ENCODE assay signal across 28 cellular contexts in genomic region chr16:15422222-15422621, GRCh38. TPM values are rescaled to one million over a fixed set of nuclear protein-coding genes. Genes with fewer than 3 reads are reported as not detected.
"Had no signal": no experiment of that assay in that cellular context is flagged by ENCODE, and none has a peak within 500 bp of the region (broad histone marks: within the 10 kb centered on the region; RNA-seq: fewer than 3 reads in every experiment).

No MANE protein-coding gene starts in this region.

- H3K4me1 ChIP-seq: parathyroid adenoma, thyroid gland, tibial nerve, upper lobe of left lung, vagina had no signal

- H3K27me3 ChIP-seq: thyroid gland, tibial nerve, upper lobe of left lung, vagina had no signal

- H3K9me3 ChIP-seq: neutrophil, psoas muscle, thoracic aorta, thyroid gland, tibial nerve, upper lobe of left lung, vagina had no signal

- H3K4me3 Mint-ChIP-seq: naive B cell; naive thymus-derived CD8-positive, alpha-beta T cell; natural killer cell treated with Interleukin-12 subunit alpha and Interleukin-12 subunit beta and Interleukin-15 and Interleukin-18, amount 100 ng/mL, for 72 hours; nephron progenitor cell; neural crest cell; stimulated activated effector memory CD8-positive, alpha-beta T cell treated with anti-CD3 and anti-CD28 coated beads, Interleukin-12 subunit alpha, Interleukin-12 subunit beta, amount 100 ng/mL, for 72 hours; stimulated activated naive B cell treated with anti-CD40 and anti-IgM and Interleukin-4, amounts not matched to agents 10 μg/mL and 1 μg/mL and 100 μg/mL, for 72 hours; stimulated activated naive CD8-positive, alpha-beta T cell treated with anti-CD3 and anti-CD28 coated beads, Interleukin-15, Interleukin-2, amounts not matched to agents 100 ng/mL and 50 ng/mL, for 24 hours had no signal

- H3K9ac ChIP-seq: parathyroid adenoma had no signal

- H2AFZ ChIP-seq: parathyroid adenoma had no signal

- H3K4me1 Mint-ChIP-seq: naive B cell; naive thymus-derived CD8-positive, alpha-beta T cell; neural crest cell; stimulated activated effector memory CD8-positive, alpha-beta T cell treated with anti-CD3 and anti-CD28 coated beads, Interleukin-12 subunit alpha, Interleukin-12 subunit beta, amount 100 ng/mL, for 72 hours; stimulated activated naive B cell treated with anti-CD40 and anti-IgM and Interleukin-4, amounts not matched to agents 10 μg/mL and 1 μg/mL and 100 μg/mL, for 72 hours had no signal

- H3K36me3 ChIP-seq: neutrophil, thoracic aorta, thyroid gland, tibial nerve, upper lobe of left lung, vagina had no signal

- H3K27ac Mint-ChIP-seq: naive B cell; natural killer cell treated with Interleukin-12 subunit alpha and Interleukin-12 subunit beta and Interleukin-15 and Interleukin-18, amount 100 ng/mL, for 72 hours; nephron progenitor cell; progenitor cell of endocrine pancreas; stimulated activated effector memory CD8-positive, alpha-beta T cell treated with anti-CD3 and anti-CD28 coated beads, Interleukin-12 subunit alpha, Interleukin-12 subunit beta, amount 100 ng/mL, for 72 hours; stimulated activated naive B cell treated with anti-CD40 and anti-IgM and Interleukin-4, amounts not matched to agents 10 μg/mL and 1 μg/mL and 100 μg/mL, for 72 hours; stimulated activated naive CD8-positive, alpha-beta T cell treated with anti-CD3 and anti-CD28 coated beads, Interleukin-15, Interleukin-2, amounts not matched to agents 100 ng/mL and 50 ng/mL, for 24 hours had no signal

- FAIRE-seq: urothelium cell line had no signal

- H3K27me3 Mint-ChIP-seq: progenitor cell of endocrine pancreas had no signal

- H3K4me3 ChIP-seq: psoas muscle, skin epidermis, thoracic aorta, thyroid gland, tibial nerve, upper lobe of left lung, vagina had no signal

- H3K79me2 ChIP-seq: parathyroid adenoma had no signal

- H3K27ac ChIP-seq: neutrophil, parathyroid adenoma, psoas muscle, skin epidermis, thoracic aorta, thyroid gland, tibial nerve, upper lobe of left lung, vagina had no signal

- DNase-seq: naive B cell; naive thymus-derived CD8-positive, alpha-beta T cell; nephron progenitor cell; nucleus accumbens; psoas muscle; right cardiac atrium; stimulated activated CD4-positive, alpha-beta T cell treated with anti-CD3 and anti-CD28 coated beads, Interleukin-15, amount 100 ng/mL, for 24 hours; stimulated activated CD4-positive, alpha-beta T cell treated with anti-CD3 and anti-CD28 coated beads, Interleukin-2, amount 100 ng/mL, for 24 hours; stimulated activated CD4-positive, alpha-beta T cell treated with anti-CD3 and anti-CD28 coated beads, Interleukin-2, amount 100 ng/mL, for 48 hours; stimulated activated CD4-positive, alpha-beta T cell treated with anti-CD3 and anti-CD28 coated beads, Interleukin-4, amount 100 ng/mL, for 24 hours; stimulated activated naive B cell treated with anti-CD40 and anti-IgM and Interleukin-4, amounts not matched to agents 10 μg/mL and 1 μg/mL and 100 μg/mL, for 72 hours; stimulated activated naive CD4-positive, alpha-beta T cell treated with Interleukin-2 at 50 U/mL for 16 hours; thyroid gland; trophoblast cell; upper lobe of left lung had no signal

- H3K9me3 Mint-ChIP-seq: naive thymus-derived CD8-positive, alpha-beta T cell; natural killer cell treated with Interleukin-12 subunit alpha and Interleukin-12 subunit beta and Interleukin-15 and Interleukin-18, amount 100 ng/mL, for 72 hours; nephron progenitor cell; neural crest cell; stimulated activated effector memory CD8-positive, alpha-beta T cell treated with anti-CD3 and anti-CD28 coated beads, Interleukin-12 subunit alpha, Interleukin-12 subunit beta, amount 100 ng/mL, for 72 hours; stimulated activated naive B cell treated with anti-CD40 and anti-IgM and Interleukin-4, amounts not matched to agents 10 μg/mL and 1 μg/mL and 100 μg/mL, for 72 hours; stimulated activated naive CD8-positive, alpha-beta T cell treated with anti-CD3 and anti-CD28 coated beads, Interleukin-15, Interleukin-2, amounts not matched to agents 100 ng/mL and 50 ng/mL, for 24 hours had no signal

- H3K36me3 Mint-ChIP-seq: naive B cell; naive thymus-derived CD8-positive, alpha-beta T cell; natural killer cell treated with Interleukin-12 subunit alpha and Interleukin-12 subunit beta and Interleukin-15 and Interleukin-18, amount 100 ng/mL, for 72 hours; stimulated activated effector memory CD8-positive, alpha-beta T cell treated with anti-CD3 and anti-CD28 coated beads, Interleukin-12 subunit alpha, Interleukin-12 subunit beta, amount 100 ng/mL, for 72 hours; stimulated activated naive B cell treated with anti-CD40 and anti-IgM and Interleukin-4, amounts not matched to agents 10 μg/mL and 1 μg/mL and 100 μg/mL, for 72 hours had no signal

- ATAC-seq: naive thymus-derived CD8-positive, alpha-beta T cell; natural killer cell treated with Interleukin-12 subunit alpha and Interleukin-12 subunit beta and Interleukin-15 and Interleukin-18, amount 100 ng/mL, for 72 hours; psoas muscle; right cardiac atrium; sciatic nerve; stimulated activated effector memory CD8-positive, alpha-beta T cell treated with anti-CD3 and anti-CD28 coated beads, Interleukin-12 subunit alpha, Interleukin-12 subunit beta, amount 100 ng/mL, for 72 hours; stimulated activated naive B cell treated with anti-CD40 and anti-IgM and Interleukin-4, amounts not matched to agents 10 μg/mL and 1 μg/mL and 100 μg/mL, for 72 hours had no signal

RNA-seq across cellular contexts. Expression of gene MPV17L, which starts 26.7 kb away (rescaled TPM):
- total RNA-seq: naive thymus-derived CD8-positive, alpha-beta T cell had no signal
- polyA plus RNA-seq: naive thymus-derived CD8-positive, alpha-beta T cell had no signal
